Comparison of ENCODE assay signal across 10 cellular contexts in genomic region chr10:72729528-72729927, GRCh38. TPM values are rescaled to one million over a fixed set of nuclear protein-coding genes. Genes with fewer than 3 reads are reported as not detected.
DNase-seq lines count a peak whose midpoint lies in the region; ATAC-seq and TF ChIP-seq lines count a peak whose summit lies in the region.
"Had no signal": no experiment of that assay in that cellular context is flagged by ENCODE, and none has a peak within 500 bp of the region (broad histone marks: within the 10 kb centered on the region; RNA-seq: fewer than 3 reads in every experiment).

No MANE protein-coding gene starts in this region.

- no peak overlapping the region for H3K4me3 ChIP-seq in osteoblast (ENCODE audit: insufficient read depth, low read length)
- H3K4me3 ChIP-seq: transverse colon had no signal

- H4K20me1 ChIP-seq in osteoblast (ENCODE audit: insufficient read depth, low read length): no peaks in the 10 kb centered on the region

- H3K27me3 ChIP-seq in osteoblast (ENCODE audit: insufficient read depth, low read length): no peaks in the 10 kb centered on the region
- H3K27me3 ChIP-seq: transverse colon had no signal

- no peak for TF ChIP-seq CTCF in osteoblast (IDR thresholded peaks at IDR 0.05; ENCODE audit: extremely low read depth, low read depth, low read length)

- H3K4me2 ChIP-seq in osteoblast (ENCODE audit: insufficient read depth, low read length): peak overlapping the region; percentile 32

- peaks cover 46% of the 10 kb centered on the region for H3K79me2 ChIP-seq in osteoblast (ENCODE audit: insufficient read depth, low read length)

- H3K4me1 ChIP-seq in osteoblast (ENCODE audit: insufficient read depth, low read length): peaks cover 18% of the 10 kb centered on the region

- H3K9me3 ChIP-seq in osteoblast (ENCODE audit: low read depth, low read length): no peaks in the 10 kb centered on the region
- H3K9me3 ChIP-seq: transverse colon had no signal

- ATAC-seq in activated CD4-positive, CD25-positive, alpha-beta regulatory T cell treated with anti-CD3 and anti-CD28 coated beads, Interleukin-2, amount 50 U/mL, for 24 hours: peak; percentile 94 to 95
- peak; percentile 77 for ATAC-seq in GM21717 (IDR thresholded peaks at IDR 0.05; ENCODE audit: unreplicated experiment)
- peak; percentile 48 for ATAC-seq in HG03521 (IDR thresholded peaks at IDR 0.05; ENCODE audit: unreplicated experiment)

- H3K36me3 ChIP-seq in osteoblast (ENCODE audit: insufficient read depth, low read length): no peaks in the 10 kb centered on the region
- H3K36me3 ChIP-seq: transverse colon had no signal

- no peak for DNase-seq in activated CD4-positive, CD25-positive, alpha-beta regulatory T cell treated with anti-CD3 and anti-CD28 coated beads, Interleukin-2, amount 50 U/mL, for 72 hours
- DNase-seq in osteoblast (ENCODE audit: insufficient read length, low spot score, missing footprints): no peak
- no peak for DNase-seq in activated gamma-delta T cell treated with Interleukin-2 at 50 U/mL for 16 hours
- DNase-seq in COLO829 (ENCODE audit: low spot score): no peak
- DNase-seq in stimulated activated CD4-positive, alpha-beta T cell treated with anti-CD3 and anti-CD28 coated beads, Interleukin-4, amount 100 ng/mL, for 1 hour: no peak
- DNase-seq: transverse colon had no signal

- H3K27ac ChIP-seq in osteoblast (ENCODE audit: low read depth, low read length): peak overlapping the region; percentile 44
- H3K27ac ChIP-seq: 22Rv1, transverse colon had no signal

- H2AFZ ChIP-seq in osteoblast (ENCODE audit: low read length): no peak overlapping the region

RNA-seq across cellular contexts. Expression of gene MCU, which starts 37.6 kb away (rescaled TPM):
- total RNA-seq in osteoblast: 35.7 and 42.7 TPM in 2 replicates
